ENCODE assay signal across 2 cellular contexts in the genomic region with DNA sequence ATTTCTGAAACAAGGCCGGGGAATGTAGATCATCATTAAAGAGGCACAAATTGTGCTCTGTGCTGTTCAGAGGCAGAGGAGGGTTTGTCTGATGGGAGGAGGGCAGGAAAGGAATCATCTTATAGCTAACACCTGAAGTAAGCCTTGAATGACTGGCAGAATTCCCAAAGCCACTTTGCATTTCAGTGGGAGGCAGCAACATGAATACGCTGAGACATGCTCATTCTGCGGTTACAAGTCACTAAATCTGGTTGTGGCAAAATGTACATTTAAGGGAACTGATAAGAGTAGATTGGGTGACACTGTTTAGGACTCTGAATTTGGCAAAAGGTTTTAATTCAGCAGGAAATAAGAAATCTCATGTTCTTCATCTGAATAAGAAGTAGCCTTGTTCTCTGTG.
TF ChIP-seq lines count a peak whose summit lies in the region.

No MANE protein-coding gene starts in this region.

TF ChIP-seq in neural cell, 6 proteins besides CTCF, POLR2A, EP300 and RAD21:
- TF ChIP-seq, protein P1, sequence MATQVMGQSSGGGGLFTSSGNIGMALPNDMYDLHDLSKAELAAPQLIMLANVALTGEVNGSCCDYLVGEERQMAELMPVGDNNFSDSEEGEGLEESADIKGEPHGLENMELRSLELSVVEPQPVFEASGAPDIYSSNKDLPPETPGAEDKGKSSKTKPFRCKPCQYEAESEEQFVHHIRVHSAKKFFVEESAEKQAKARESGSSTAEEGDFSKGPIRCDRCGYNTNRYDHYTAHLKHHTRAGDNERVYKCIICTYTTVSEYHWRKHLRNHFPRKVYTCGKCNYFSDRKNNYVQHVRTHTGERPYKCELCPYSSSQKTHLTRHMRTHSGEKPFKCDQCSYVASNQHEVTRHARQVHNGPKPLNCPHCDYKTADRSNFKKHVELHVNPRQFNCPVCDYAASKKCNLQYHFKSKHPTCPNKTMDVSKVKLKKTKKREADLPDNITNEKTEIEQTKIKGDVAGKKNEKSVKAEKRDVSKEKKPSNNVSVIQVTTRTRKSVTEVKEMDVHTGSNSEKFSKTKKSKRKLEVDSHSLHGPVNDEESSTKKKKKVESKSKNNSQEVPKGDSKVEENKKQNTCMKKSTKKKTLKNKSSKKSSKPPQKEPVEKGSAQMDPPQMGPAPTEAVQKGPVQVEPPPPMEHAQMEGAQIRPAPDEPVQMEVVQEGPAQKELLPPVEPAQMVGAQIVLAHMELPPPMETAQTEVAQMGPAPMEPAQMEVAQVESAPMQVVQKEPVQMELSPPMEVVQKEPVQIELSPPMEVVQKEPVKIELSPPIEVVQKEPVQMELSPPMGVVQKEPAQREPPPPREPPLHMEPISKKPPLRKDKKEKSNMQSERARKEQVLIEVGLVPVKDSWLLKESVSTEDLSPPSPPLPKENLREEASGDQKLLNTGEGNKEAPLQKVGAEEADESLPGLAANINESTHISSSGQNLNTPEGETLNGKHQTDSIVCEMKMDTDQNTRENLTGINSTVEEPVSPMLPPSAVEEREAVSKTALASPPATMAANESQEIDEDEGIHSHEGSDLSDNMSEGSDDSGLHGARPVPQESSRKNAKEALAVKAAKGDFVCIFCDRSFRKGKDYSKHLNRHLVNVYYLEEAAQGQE (IDR thresholded peaks at IDR 0.05; ENCODE audit: borderline replicate concordance): no peak
- TF ChIP-seq TAF1 (IDR thresholded peaks at IDR 0.05; ENCODE audit: low read depth) (no peak), POLR2AphosphoS5 (IDR thresholded peaks at IDR 0.05) (no peak), SMC3 (conservative IDR thresholded peaks at IDR 0.05; ENCODE audit: poor library complexity) (no peak), EZH2 (IDR thresholded peaks at IDR 0.05; ENCODE audit: borderline replicate concordance, insufficient read depth, low read length, poor library complexity, severe bottlenecking) (no peak), MXI1 (conservative IDR thresholded peaks at IDR 0.05; ENCODE audit: poor library complexity, severe bottlenecking) (no peak)

TF ChIP-seq in SK-N-SH, 30 proteins besides CTCF, POLR2A, EP300 and RAD21:
- TF ChIP-seq, protein P2, sequence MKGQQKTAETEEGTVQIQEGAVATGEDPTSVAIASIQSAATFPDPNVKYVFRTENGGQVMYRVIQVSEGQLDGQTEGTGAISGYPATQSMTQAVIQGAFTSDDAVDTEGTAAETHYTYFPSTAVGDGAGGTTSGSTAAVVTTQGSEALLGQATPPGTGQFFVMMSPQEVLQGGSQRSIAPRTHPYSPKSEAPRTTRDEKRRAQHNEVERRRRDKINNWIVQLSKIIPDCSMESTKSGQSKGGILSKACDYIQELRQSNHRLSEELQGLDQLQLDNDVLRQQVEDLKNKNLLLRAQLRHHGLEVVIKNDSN (IDR thresholded peaks at IDR 0.05; ENCODE audit: borderline replicate concordance, low read depth): no peak
- TF ChIP-seq POLR2AphosphoS5 (IDR thresholded peaks at IDR 0.05; ENCODE audit: low read depth, low read length): no peak
- no peak for TF ChIP-seq FOSL2 (IDR thresholded peaks at IDR 0.05; ENCODE audit: borderline replicate concordance, low read depth)
- TF ChIP-seq, protein P3, sequence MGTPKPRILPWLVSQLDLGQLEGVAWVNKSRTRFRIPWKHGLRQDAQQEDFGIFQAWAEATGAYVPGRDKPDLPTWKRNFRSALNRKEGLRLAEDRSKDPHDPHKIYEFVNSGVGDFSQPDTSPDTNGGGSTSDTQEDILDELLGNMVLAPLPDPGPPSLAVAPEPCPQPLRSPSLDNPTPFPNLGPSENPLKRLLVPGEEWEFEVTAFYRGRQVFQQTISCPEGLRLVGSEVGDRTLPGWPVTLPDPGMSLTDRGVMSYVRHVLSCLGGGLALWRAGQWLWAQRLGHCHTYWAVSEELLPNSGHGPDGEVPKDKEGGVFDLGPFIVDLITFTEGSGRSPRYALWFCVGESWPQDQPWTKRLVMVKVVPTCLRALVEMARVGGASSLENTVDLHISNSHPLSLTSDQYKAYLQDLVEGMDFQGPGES (IDR thresholded peaks at IDR 0.05; ENCODE audit: low read depth, low read length): no peak
- no peak for TF ChIP-seq RXRA (IDR thresholded peaks at IDR 0.05; ENCODE audit: borderline replicate concordance, low read depth)
- TF ChIP-seq, protein P1 (IDR thresholded peaks at IDR 0.05; ENCODE audit: low read depth, low read length): no peak
- TF ChIP-seq, protein P4, sequence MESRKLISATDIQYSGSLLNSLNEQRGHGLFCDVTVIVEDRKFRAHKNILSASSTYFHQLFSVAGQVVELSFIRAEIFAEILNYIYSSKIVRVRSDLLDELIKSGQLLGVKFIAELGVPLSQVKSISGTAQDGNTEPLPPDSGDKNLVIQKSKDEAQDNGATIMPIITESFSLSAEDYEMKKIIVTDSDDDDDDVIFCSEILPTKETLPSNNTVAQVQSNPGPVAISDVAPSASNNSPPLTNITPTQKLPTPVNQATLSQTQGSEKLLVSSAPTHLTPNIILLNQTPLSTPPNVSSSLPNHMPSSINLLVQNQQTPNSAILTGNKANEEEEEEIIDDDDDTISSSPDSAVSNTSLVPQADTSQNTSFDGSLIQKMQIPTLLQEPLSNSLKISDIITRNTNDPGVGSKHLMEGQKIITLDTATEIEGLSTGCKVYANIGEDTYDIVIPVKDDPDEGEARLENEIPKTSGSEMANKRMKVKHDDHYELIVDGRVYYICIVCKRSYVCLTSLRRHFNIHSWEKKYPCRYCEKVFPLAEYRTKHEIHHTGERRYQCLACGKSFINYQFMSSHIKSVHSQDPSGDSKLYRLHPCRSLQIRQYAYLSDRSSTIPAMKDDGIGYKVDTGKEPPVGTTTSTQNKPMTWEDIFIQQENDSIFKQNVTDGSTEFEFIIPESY (IDR thresholded peaks at IDR 0.05; ENCODE audit: borderline replicate concordance, low read depth): no peak
- no peak for TF ChIP-seq MEF2A (IDR thresholded peaks at IDR 0.05; ENCODE audit: borderline replicate concordance, low read depth)
- no peak for TF ChIP-seq FOXM1 (IDR thresholded peaks at IDR 0.05; ENCODE audit: low read depth)
- TF ChIP-seq, protein P5, sequence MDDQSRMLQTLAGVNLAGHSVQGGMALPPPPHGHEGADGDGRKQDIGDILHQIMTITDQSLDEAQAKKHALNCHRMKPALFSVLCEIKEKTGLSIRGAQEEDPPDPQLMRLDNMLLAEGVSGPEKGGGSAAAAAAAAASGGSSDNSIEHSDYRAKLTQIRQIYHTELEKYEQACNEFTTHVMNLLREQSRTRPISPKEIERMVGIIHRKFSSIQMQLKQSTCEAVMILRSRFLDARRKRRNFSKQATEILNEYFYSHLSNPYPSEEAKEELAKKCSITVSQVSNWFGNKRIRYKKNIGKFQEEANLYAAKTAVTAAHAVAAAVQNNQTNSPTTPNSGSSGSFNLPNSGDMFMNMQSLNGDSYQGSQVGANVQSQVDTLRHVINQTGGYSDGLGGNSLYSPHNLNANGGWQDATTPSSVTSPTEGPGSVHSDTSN (IDR thresholded peaks at IDR 0.05): no peak
- TF ChIP-seq FOXJ3 (CRISPR knock-in tag; IDR thresholded peaks at IDR 0.05): no peak
- TF ChIP-seq TCF12 (IDR thresholded peaks at IDR 0.05): no peak
- no peak for TF ChIP-seq SIN3A (IDR thresholded peaks at IDR 0.05; ENCODE audit: borderline replicate concordance, low read depth, low read length)
